In the genomic region with DNA sequence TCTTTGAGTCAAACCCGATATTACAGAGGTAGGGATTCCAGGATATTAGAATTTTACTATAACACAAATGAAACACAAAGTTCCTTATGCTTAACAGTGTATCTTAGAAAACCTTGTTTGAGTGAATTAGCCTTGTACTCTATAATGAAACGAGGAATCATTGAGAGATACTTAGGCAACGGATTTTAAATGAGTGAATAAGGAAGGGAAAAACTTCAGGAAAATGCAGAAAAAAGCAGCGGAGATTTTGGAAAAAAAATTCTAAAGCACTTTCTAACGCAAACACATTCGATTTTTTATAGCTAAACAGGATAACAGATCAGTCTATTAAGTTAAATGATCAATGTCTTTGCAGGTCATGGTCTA, we compare ENCODE assay signal across 8 cellular contexts.
DNase-seq lines count a peak whose midpoint lies in the region; ATAC-seq, FAIRE-seq and TF ChIP-seq lines count a peak whose summit lies in the region.

No MANE protein-coding gene starts in this region.

- peak overlapping the region; percentile 42 to 65 (median 48) for H3K4me3 ChIP-seq in Peyer's patch
- H3K4me3 ChIP-seq in fibroblast of villous mesenchyme (ENCODE audit: low read depth, low read length) = peak overlapping the region; percentile 69
- peak overlapping the region; percentile 73 for H3K4me3 ChIP-seq in rectal smooth muscle tissue (ENCODE audit: low read length)

- peaks cover 0 to 5% (median 0%) of the 10 kb centered on the region in 3 donors for H3K36me3 ChIP-seq in Peyer's patch
- H3K36me3 ChIP-seq in rectal smooth muscle tissue (ENCODE audit: control insufficient read depth, insufficient read depth, low read length) = no peaks in the 10 kb centered on the region

- no peak for DNase-seq in Peyer's patch
- DNase-seq in fibroblast of villous mesenchyme (ENCODE audit: low read depth) = peak; percentile 16
- DNase-seq in D721Med (ENCODE audit: insufficient read length, low spot score) = no peak

- TF ChIP-seq CTCF in C4-2B (conservative IDR thresholded peaks at IDR 0.05) = no peak
- no peak for TF ChIP-seq CTCF in Peyer's patch (IDR thresholded peaks at IDR 0.05)
- TF ChIP-seq CTCF in fibroblast of villous mesenchyme (IDR thresholded peaks at IDR 0.05; ENCODE audit: insufficient read depth, low read depth, low read length) = no peak
- no peak for TF ChIP-seq CTCF in D721Med (IDR thresholded peaks at IDR 0.05; ENCODE audit: insufficient read depth, missing control alignments)

- H3K9me3 ChIP-seq in Peyer's patch = peaks cover 0 to 5% (median 0%) of the 10 kb centered on the region in 4 donors

- TF ChIP-seq POLR2A in Peyer's patch (IDR thresholded peaks at IDR 0.05) = no peak

- ATAC-seq in GM21367 (IDR thresholded peaks at IDR 0.05; ENCODE audit: unreplicated experiment) (no peak), GM21737 (IDR thresholded peaks at IDR 0.05; ENCODE audit: unreplicated experiment) (no peak), GM18861 (IDR thresholded peaks at IDR 0.05; ENCODE audit: unreplicated experiment) (no peak)

- H3K4me1 ChIP-seq in Peyer's patch (no peaks in the 10 kb centered on the region), rectal smooth muscle tissue (ENCODE audit: control insufficient read depth, insufficient read depth, low read length) (no peaks in the 10 kb centered on the region)

- no peak for FAIRE-seq in D721Med (lab: Jason Lieb, UNC)

- H3K27ac ChIP-seq in C4-2B = peak overlapping the region; percentile 94
- H3K27ac ChIP-seq in Peyer's patch = peak overlapping the region; percentile 74 to 91 (median 82)
- H3K27ac ChIP-seq in rectal smooth muscle tissue (ENCODE audit: low read depth, low read length) = peak overlapping the region; percentile 93

- H3K9ac ChIP-seq in rectal smooth muscle tissue (ENCODE audit: low read length) = no peak overlapping the region

- H3K27me3 ChIP-seq in Peyer's patch (no peaks in the 10 kb centered on the region), rectal smooth muscle tissue (ENCODE audit: control insufficient read depth, insufficient read depth, low read length) (no peaks in the 10 kb centered on the region)
